26 cellular contexts compared by ENCODE assay signal in genomic region chr16:28089992-28090365, GRCh38. TPM values are rescaled to one million over a fixed set of nuclear protein-coding genes. Genes with fewer than 3 reads are reported as not detected.
A peak's percentile ranks its signal among the peaks of the same experiment; 100 is the strongest.
DNase-seq lines count a peak whose midpoint lies in the region; ATAC-seq, FAIRE-seq and TF ChIP-seq lines count a peak whose summit lies in the region.
"Had no signal": no experiment of that assay in that cellular context is flagged by ENCODE, and none has a peak within 500 bp of the region (broad histone marks: within the 10 kb centered on the region; RNA-seq: fewer than 3 reads in every experiment).

No MANE protein-coding gene starts in this region.

- DNase-seq in T-helper 2 cell treated with Interferon-gamma antibody and Interleukin-4, amounts not matched to agents 5 μg/mL and 100 μg/mL, for 36 hours (ENCODE audit: low spot score) = no peak
- no peak for DNase-seq in T-helper 2 cell
- DNase-seq in CD4-positive, alpha-beta T cell = no peak
- no peak for DNase-seq in nephron progenitor cell
- no peak for DNase-seq in D721Med (ENCODE audit: insufficient read length, low spot score)
- DNase-seq in NCI-H1694 treated with DMSO at 0.1 percent for 48 hours (lab: John Stamatoyannopoulos, UW) = no peak
- DNase-seq: activated CD4-positive, alpha-beta T cell treated with anti-CD3 and anti-CD28 coated beads, Interleukin-2, amount 10 ng/mL, durations not matched to agents 7 days and 5 days; lower lobe of right lung; NCI-H446 treated with DMSO at 0.1 percent for 48 hours; occipital lobe; PC-3; retina; SIG-M5; stimulated activated CD4-positive, alpha-beta T cell treated with anti-CD3 and anti-CD28 coated beads, Interleukin-4, amount 100 ng/mL, for 4 hours; upper lobe of right lung had no signal

- no peak overlapping the region for H3K4me3 Mint-ChIP-seq in T-helper 2 cell treated with Interferon-gamma antibody and Interleukin-4, amounts not matched to agents 5 μg/mL and 100 μg/mL, for 36 hours
- H3K4me3 Mint-ChIP-seq in CD4-positive, alpha-beta T cell = no peak overlapping the region
- no peak overlapping the region for H3K4me3 Mint-ChIP-seq in activated T-helper 17 cell treated with anti-CD3 and anti-CD28 coated beads, Interleukin-2, amount 50 U/mL, for 72 hours
- H3K4me3 Mint-ChIP-seq in nephron progenitor cell = no peak overlapping the region
- H3K4me3 Mint-ChIP-seq: activated CD4-positive, alpha-beta T cell treated with anti-CD3 and anti-CD28 coated beads, Interleukin-2, amount 10 ng/mL, durations not matched to agents 7 days and 5 days; activated naive CD8-positive, alpha-beta T cell had no signal

- FAIRE-seq in D721Med (lab: Jason Lieb, UNC) = no peak
- FAIRE-seq: A204.1, endometrium had no signal

- H3K9me3 ChIP-seq in CD4-positive, alpha-beta T cell (ENCODE audit: control insufficient read depth, low read length) = no peaks in the 10 kb centered on the region
- H3K9me3 ChIP-seq: lower lobe of right lung, upper lobe of right lung had no signal

- H3K36me3 Mint-ChIP-seq in T-helper 2 cell treated with Interferon-gamma antibody and Interleukin-4, amounts not matched to agents 5 μg/mL and 100 μg/mL, for 36 hours (ENCODE audit: low read depth) = peaks cover 2% of the 10 kb centered on the region
- H3K36me3 Mint-ChIP-seq in CD4-positive, alpha-beta T cell (ENCODE audit: low read depth) = peaks cover 5% of the 10 kb centered on the region
- peaks cover 21% of the 10 kb centered on the region for H3K36me3 Mint-ChIP-seq in activated T-helper 17 cell treated with anti-CD3 and anti-CD28 coated beads, Interleukin-2, amount 50 U/mL, for 72 hours (ENCODE audit: low read depth)
- H3K36me3 Mint-ChIP-seq in nephron progenitor cell (ENCODE audit: low read depth) = no peaks in the 10 kb centered on the region
- H3K36me3 Mint-ChIP-seq: activated naive CD8-positive, alpha-beta T cell had no signal

- TF ChIP-seq CTCF in CD4-positive, alpha-beta T cell (IDR thresholded peaks at IDR 0.05) = no peak
- TF ChIP-seq CTCF in nephron progenitor cell (IDR thresholded peaks at IDR 0.05) (no peak), D721Med (IDR thresholded peaks at IDR 0.05; ENCODE audit: insufficient read depth, missing control alignments) (no peak)

- POLR2A ChIA-PET in CD4-positive, alpha-beta T cell (lab: Charles Lee) = no interaction called here

- no peaks in the 10 kb centered on the region for H3K4me1 Mint-ChIP-seq in T-helper 2 cell treated with Interferon-gamma antibody and Interleukin-4, amounts not matched to agents 5 μg/mL and 100 μg/mL, for 36 hours (ENCODE audit: low read depth)
- H3K4me1 Mint-ChIP-seq in CD4-positive, alpha-beta T cell (ENCODE audit: low read depth) = peaks cover 4% of the 10 kb centered on the region
- peaks cover 10% of the 10 kb centered on the region for H3K4me1 Mint-ChIP-seq in activated T-helper 17 cell treated with anti-CD3 and anti-CD28 coated beads, Interleukin-2, amount 50 U/mL, for 72 hours
- H3K4me1 Mint-ChIP-seq in nephron progenitor cell = peaks cover 10% of the 10 kb centered on the region
- H3K4me1 Mint-ChIP-seq: activated CD4-positive, alpha-beta T cell treated with anti-CD3 and anti-CD28 coated beads, Interleukin-2, amount 10 ng/mL, durations not matched to agents 7 days and 5 days had no signal

- H3K27ac Mint-ChIP-seq in T-helper 2 cell treated with Interferon-gamma antibody and Interleukin-4, amounts not matched to agents 5 μg/mL and 100 μg/mL, for 36 hours = peak overlapping the region; percentile 13
- peak overlapping the region; percentile 67 for H3K27ac Mint-ChIP-seq in CD4-positive, alpha-beta T cell
- peak overlapping the region; percentile 55 for H3K27ac Mint-ChIP-seq in activated T-helper 17 cell treated with anti-CD3 and anti-CD28 coated beads, Interleukin-2, amount 50 U/mL, for 72 hours
- peak overlapping the region; percentile 25 for H3K27ac Mint-ChIP-seq in nephron progenitor cell

- no peaks in the 10 kb centered on the region for H3K27me3 ChIP-seq in CD4-positive, alpha-beta T cell (ENCODE audit: control insufficient read depth, insufficient read depth, low read length)
- H3K27me3 ChIP-seq: upper lobe of right lung had no signal

- H3K9me3 Mint-ChIP-seq in T-helper 2 cell treated with Interferon-gamma antibody and Interleukin-4, amounts not matched to agents 5 μg/mL and 100 μg/mL, for 36 hours = no peaks in the 10 kb centered on the region
- no peaks in the 10 kb centered on the region for H3K9me3 Mint-ChIP-seq in CD4-positive, alpha-beta T cell
- H3K9me3 Mint-ChIP-seq in activated T-helper 17 cell treated with anti-CD3 and anti-CD28 coated beads, Interleukin-2, amount 50 U/mL, for 72 hours = no peaks in the 10 kb centered on the region
- H3K9me3 Mint-ChIP-seq in nephron progenitor cell = no peaks in the 10 kb centered on the region
- H3K9me3 Mint-ChIP-seq: activated CD4-positive, alpha-beta T cell treated with anti-CD3 and anti-CD28 coated beads, Interleukin-2, amount 10 ng/mL, durations not matched to agents 7 days and 5 days had no signal

- intact Hi-C loops in CD4-positive, alpha-beta T cell (cut with DNase I, micrococcal nuclease) = no loop called here

- no peaks in the 10 kb centered on the region for H3K27me3 Mint-ChIP-seq in T-helper 2 cell treated with Interferon-gamma antibody and Interleukin-4, amounts not matched to agents 5 μg/mL and 100 μg/mL, for 36 hours (ENCODE audit: low read depth)
- H3K27me3 Mint-ChIP-seq in CD4-positive, alpha-beta T cell = no peaks in the 10 kb centered on the region
- no peaks in the 10 kb centered on the region for H3K27me3 Mint-ChIP-seq in activated T-helper 17 cell treated with anti-CD3 and anti-CD28 coated beads, Interleukin-2, amount 50 U/mL, for 72 hours
- H3K27me3 Mint-ChIP-seq in nephron progenitor cell (ENCODE audit: low read depth, poor library complexity) = peaks cover 4% of the 10 kb centered on the region
- H3K27me3 Mint-ChIP-seq: activated CD4-positive, alpha-beta T cell treated with anti-CD3 and anti-CD28 coated beads, Interleukin-2, amount 10 ng/mL, durations not matched to agents 7 days and 5 days; activated naive CD8-positive, alpha-beta T cell had no signal

- CTCF ChIA-PET in CD4-positive, alpha-beta T cell (lab: Charles Lee) = no interaction called here

- no peak overlapping the region for H3K27ac ChIP-seq in CD4-positive, alpha-beta T cell (ENCODE audit: low read depth, low read length)
- H3K27ac ChIP-seq: coronary artery, lower lobe of right lung, upper lobe of right lung had no signal

- no peak for ATAC-seq in CD4-positive, alpha-beta T cell (ENCODE audit: poor library complexity)
- peak; percentile 28 for ATAC-seq in activated T-helper 17 cell treated with anti-CD3 and anti-CD28 coated beads, Interleukin-2, amount 50 U/mL, for 72 hours (replicated peaks)
- ATAC-seq in HG03342 (IDR thresholded peaks at IDR 0.05; ENCODE audit: unreplicated experiment) = no peak
- ATAC-seq: lower lobe of right lung, PC-3 had no signal

RNA-seq across cellular contexts. Expression of gene GSG1L, which starts 26.5 kb away (rescaled TPM):
- total RNA-seq in CD4-positive, alpha-beta T cell = not detected
- under 1 TPM in 1 of 2 donors, not detected in 1; 0.29 TPM for total RNA-seq in activated T-helper 17 cell treated with anti-CD3 and anti-CD28 coated beads, Interleukin-2, amount 50 U/mL, for 72 hours
- total RNA-seq: activated CD4-positive, alpha-beta T cell treated with anti-CD3 and anti-CD28 coated beads, Interleukin-2, amount 10 ng/mL, durations not matched to agents 7 days and 5 days; Daoy; fibroblast of lung; glomerular endothelial cell; kidney epithelial cell; mucosa of gallbladder; PC-3 had no signal

Comparison
In these comparisons a context has a peak if more than half of its experiments do, and no peak if none do; other contexts are left out.
1. H3K27ac Mint-ChIP-seq: peak in every context shown above with its lines; median percentile 67 in CD4-positive, alpha-beta T cell; 55 in activated T-helper 17 cell treated with anti-CD3 and anti-CD28 coated beads, Interleukin-2, amount 50 U/mL, for 72 hours; 25 in nephron progenitor cell; 13 in T-helper 2 cell treated with Interferon-gamma antibody and Interleukin-4, amounts not matched to agents 5 μg/mL and 100 μg/mL, for 36 hours.